10 cellular contexts compared by ENCODE assay signal in genomic region chr9:114442022-114442421, GRCh38. TPM values are rescaled to one million over a fixed set of nuclear protein-coding genes. Genes with fewer than 3 reads are reported as not detected.
DNase-seq lines count a peak whose midpoint lies in the region; ATAC-seq and TF ChIP-seq lines count a peak whose summit lies in the region.
"Had no signal": no experiment of that assay in that cellular context is flagged by ENCODE, and none has a peak within 500 bp of the region (broad histone marks: within the 10 kb centered on the region; RNA-seq: fewer than 3 reads in every experiment).

No MANE protein-coding gene starts in this region.

- no peak overlapping the region for H3K4me3 Mint-ChIP-seq in immature natural killer cell

- no peaks in the 10 kb centered on the region for H3K36me3 ChIP-seq in uterus
- H3K36me3 ChIP-seq: BLaER1 had no signal

- no peaks in the 10 kb centered on the region for H3K9me3 ChIP-seq in uterus

- no peak for TF ChIP-seq POLR2A in uterus (IDR thresholded peaks at IDR 0.05)

- no peaks in the 10 kb centered on the region for H3K27me3 ChIP-seq in uterus
- H3K27me3 ChIP-seq: BLaER1 had no signal

- H3K27ac ChIP-seq in angular gyrus (ENCODE audit: low read depth, low read length): peak overlapping the region; percentile 93
- peak overlapping the region; percentile 21 to 29 for H3K27ac ChIP-seq in uterus
- H3K27ac ChIP-seq: BLaER1 had no signal

- no peaks in the 10 kb centered on the region for H3K9me3 Mint-ChIP-seq in immature natural killer cell

- intact Hi-C loops in uterus (cut with DNase I; ENCODE audit: low total_unique reads): no loop called here

- TF ChIP-seq CTCF in uterus (IDR thresholded peaks at IDR 0.05): no peak

- DNase-seq in inferior parietal cortex (ENCODE audit: extremely low spot score) (peak; percentile 67), putamen (ENCODE audit: low spot score) (peak; percentile 68), uterus (no peak), immature natural killer cell (no peak)
- DNase-seq: DMS53 had no signal

- H3K27me3 Mint-ChIP-seq in immature natural killer cell (ENCODE audit: low read depth in 3 of 3): peaks cover 0 to 4% (median 0%) of the 10 kb centered on the region in 3 donors

- ATAC-seq in HG03565 (IDR thresholded peaks at IDR 0.05; ENCODE audit: unreplicated experiment) (no peak), GM19328 (IDR thresholded peaks at IDR 0.05; ENCODE audit: unreplicated experiment) (no peak)
- ATAC-seq: HCT116 had no signal

- H3K4me1 ChIP-seq in uterus: no peaks in the 10 kb centered on the region
- H3K4me1 ChIP-seq: BLaER1 had no signal

- H3K4me1 Mint-ChIP-seq in immature natural killer cell: no peaks in the 10 kb centered on the region

- H3K36me3 Mint-ChIP-seq in immature natural killer cell: no peaks in the 10 kb centered on the region

- peak overlapping the region in 1 of 6 donors; percentile 12 for H3K27ac Mint-ChIP-seq in immature natural killer cell

- no peak overlapping the region for H3K4me3 ChIP-seq in uterus
- H3K4me3 ChIP-seq: BLaER1 had no signal

RNA-seq across cellular contexts. Expression of gene AKNA, which starts 54.2 kb away (rescaled TPM):
- 100 to 1,000 TPM in 1 of 4 donors, 10 to 100 TPM in 3; 24.1 to 123 (median 34.3) TPM for total RNA-seq in uterus
- 10 to 100 TPM in 2 of 3 donors, 1 to 10 TPM in 1; 4.0 to 56.3 (median 13.8) TPM for polyA plus RNA-seq in immature natural killer cell

Comparison
In these comparisons a context has a peak if more than half of its experiments do, and no peak if none do; other contexts are left out.
1. DNase-seq: peak in inferior parietal cortex (single experiment) and putamen (single experiment); none in uterus (0 of 2) and immature natural killer cell (0 of 3).